ENCODE assay signal across 28 cellular contexts in the genomic region with DNA sequence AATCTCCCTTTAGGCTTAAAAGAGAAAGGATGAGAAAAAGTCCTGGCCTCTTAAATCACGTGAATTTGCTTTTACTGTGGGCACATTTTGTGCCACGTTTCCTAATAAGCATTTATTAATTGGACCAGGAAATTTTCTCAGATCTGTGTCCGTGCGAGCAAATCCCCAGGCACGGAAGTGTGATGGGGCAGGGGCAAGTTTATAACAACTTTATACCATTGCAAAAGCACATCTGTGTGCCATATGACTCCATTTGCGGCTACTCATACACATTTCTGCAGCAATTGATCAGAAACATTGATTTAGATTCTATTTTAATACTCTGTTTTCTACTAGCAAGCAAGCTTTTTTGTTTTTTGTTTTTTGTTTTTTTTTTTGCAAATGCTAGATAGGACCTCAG.
"Had no signal": no experiment of that assay in that cellular context is flagged by ENCODE, and none has a peak within 500 bp of the region (broad histone marks: within the 10 kb centered on the region; RNA-seq: fewer than 3 reads in every experiment).

No MANE protein-coding gene starts in this region.

- H3K9me3 Mint-ChIP-seq: activated CD4-positive, alpha-beta memory T cell treated with anti-CD3 and anti-CD28 coated beads for 36 hours; activated CD4-positive, alpha-beta T cell treated with anti-CD3 and anti-CD28 coated beads, Interleukin-2, amount 10 ng/mL, durations not matched to agents 24 days and 14 days; activated naive CD4-positive, alpha-beta T cell treated with anti-CD3 and anti-CD28 coated beads, Interleukin-2, amount 10 ng/mL, durations not matched to agents 7 days and 5 days; activated naive CD4-positive, alpha-beta T cell treated with anti-CD3 and anti-CD28 coated beads, Interleukin-2, amount 50 U/mL, for 72 hours; activated naive CD8-positive, alpha-beta T cell treated with anti-CD3 and anti-CD28 coated beads, Interleukin-2, amount 10 ng/mL, durations not matched to agents 7 days and 5 days; activated T-helper 1 cell treated with anti-CD3 and anti-CD28 coated beads, Interleukin-12 subunit alpha, Interleukin-12 subunit beta, Interleukin-2, Interleukin-4 antibody, amounts not matched to agents 30 ng/mL and 10 ng/mL and 1 ng/mL, durations not matched to agents 14 hours and 24 hours and 36 hours; central memory CD8-positive, alpha-beta T cell; dendritic cell treated with granulocyte-macrophage colony-stimulating factor and Interleukin-4, amounts not matched to agents 40 ng/mL and 50 ng/mL, for 4 days; endodermal cell had no signal

- H3K4me1 ChIP-seq: ascending aorta, gastroesophageal sphincter had no signal

- H3K36me3 Mint-ChIP-seq: activated CD4-positive, alpha-beta memory T cell treated with anti-CD3 and anti-CD28 coated beads for 36 hours; activated CD8-positive, alpha-beta memory T cell treated with anti-CD3 and anti-CD28 coated beads, Interleukin-2, amount 10 ng/mL, durations not matched to agents 7 days and 5 days; activated naive CD4-positive, alpha-beta T cell treated with anti-CD3 and anti-CD28 coated beads, Interleukin-2, amount 10 ng/mL, durations not matched to agents 7 days and 5 days; activated naive CD4-positive, alpha-beta T cell treated with anti-CD3 and anti-CD28 coated beads, Interleukin-2, amount 50 U/mL, for 72 hours; activated naive CD8-positive, alpha-beta T cell treated with anti-CD3 and anti-CD28 coated beads, Interleukin-2, amount 10 ng/mL, durations not matched to agents 7 days and 5 days had no signal

- H3K27me3 ChIP-seq: ascending aorta, brain microvascular endothelial cell had no signal

- DNase-seq: activated CD4-positive, alpha-beta memory T cell treated with anti-CD3 and anti-CD28 coated beads for 36 hours; activated CD4-positive, alpha-beta T cell treated with anti-CD3 and anti-CD28 coated beads for 36 hours; activated CD4-positive, alpha-beta T cell treated with anti-CD3 and anti-CD28 coated beads, Interleukin-2, amount 10 ng/mL, durations not matched to agents 24 days and 14 days; activated CD4-positive, CD25-positive, alpha-beta regulatory T cell; activated CD4-positive, CD25-positive, alpha-beta regulatory T cell treated with anti-CD3 and anti-CD28 coated beads, Interleukin-2, amount 50 U/mL, for 72 hours; activated CD8-positive, alpha-beta memory T cell treated with anti-CD3 and anti-CD28 coated beads, Interleukin-2, amount 10 ng/mL, durations not matched to agents 7 days and 5 days; activated CD8-positive, alpha-beta memory T cell treated with anti-CD3 and anti-CD28 coated beads, Interleukin-2, amount 50 U/mL, for 4 hours; activated CD8-positive, alpha-beta T cell treated with anti-CD3 and anti-CD28 coated beads, Interleukin-2, amount 10 ng/mL, durations not matched to agents 7 days and 5 days; activated gamma-delta T cell; activated naive CD4-positive, alpha-beta T cell; activated naive CD4-positive, alpha-beta T cell treated with anti-CD3 and anti-CD28 coated beads, Interleukin-2, amount 10 ng/mL, durations not matched to agents 7 days and 5 days; activated naive CD8-positive, alpha-beta T cell treated with anti-CD3 and anti-CD28 coated beads, Interleukin-2, amount 10 ng/mL, durations not matched to agents 7 days and 5 days; activated T-cell treated with anti-CD3 and anti-CD28 coated beads, Interleukin-2, amount 50 U/mL, for 1 hour; activated T-cell treated with anti-CD3 and anti-CD28 coated beads, Interleukin-2, amount 50 U/mL, for 48 hours; brain microvascular endothelial cell; effector memory CD4-positive, alpha-beta T cell; endodermal cell; foreskin melanocyte; T-helper 2 cell had no signal

- H3K9me3 ChIP-seq: ascending aorta, gastroesophageal sphincter had no signal

- H3K36me3 ChIP-seq: ascending aorta, brain microvascular endothelial cell, gastroesophageal sphincter had no signal

- ATAC-seq: activated CD4-positive, alpha-beta T cell treated with anti-CD3 and anti-CD28 coated beads for 36 hours; activated CD8-positive, alpha-beta memory T cell treated with anti-CD3 and anti-CD28 coated beads, Interleukin-2, amount 10 ng/mL, durations not matched to agents 7 days and 5 days; activated CD8-positive, alpha-beta T cell treated with anti-CD3 and anti-CD28 coated beads, Interleukin-2, amount 10 ng/mL, durations not matched to agents 7 days and 5 days; activated naive CD4-positive, alpha-beta T cell treated with anti-CD3 and anti-CD28 coated beads, Interleukin-2, amount 50 U/mL, for 72 hours; esophagus mucosa; gastroesophageal sphincter had no signal

- H3K4me3 ChIP-seq: ascending aorta, coronary artery, dorsolateral prefrontal cortex, gastroesophageal sphincter had no signal

- H3K27me3 Mint-ChIP-seq: activated CD4-positive, alpha-beta memory T cell treated with anti-CD3 and anti-CD28 coated beads for 36 hours; activated CD4-positive, alpha-beta T cell treated with anti-CD3 and anti-CD28 coated beads, Interleukin-2, amount 10 ng/mL, durations not matched to agents 24 days and 14 days; activated CD8-positive, alpha-beta memory T cell treated with anti-CD3 and anti-CD28 coated beads, Interleukin-2, amount 10 ng/mL, durations not matched to agents 7 days and 5 days; activated naive CD4-positive, alpha-beta T cell treated with anti-CD3 and anti-CD28 coated beads, Interleukin-2, amount 10 ng/mL, durations not matched to agents 7 days and 5 days; activated naive CD8-positive, alpha-beta T cell treated with anti-CD3 and anti-CD28 coated beads, Interleukin-2, amount 10 ng/mL, durations not matched to agents 7 days and 5 days; dendritic cell treated with granulocyte-macrophage colony-stimulating factor and Interleukin-4, amounts not matched to agents 40 ng/mL and 50 ng/mL, for 4 days had no signal

- H3K4me1 Mint-ChIP-seq: activated CD4-positive, alpha-beta T cell treated with anti-CD3 and anti-CD28 coated beads for 36 hours; activated CD4-positive, alpha-beta T cell treated with anti-CD3 and anti-CD28 coated beads, Interleukin-2, amount 10 ng/mL, durations not matched to agents 24 days and 14 days; activated CD8-positive, alpha-beta memory T cell treated with anti-CD3 and anti-CD28 coated beads, Interleukin-2, amount 10 ng/mL, durations not matched to agents 7 days and 5 days; activated naive CD4-positive, alpha-beta T cell treated with anti-CD3 and anti-CD28 coated beads, Interleukin-2, amount 10 ng/mL, durations not matched to agents 7 days and 5 days; activated naive CD8-positive, alpha-beta T cell treated with anti-CD3 and anti-CD28 coated beads, Interleukin-2, amount 10 ng/mL, durations not matched to agents 7 days and 5 days; central memory CD8-positive, alpha-beta T cell; endodermal cell had no signal

- H3K4me3 Mint-ChIP-seq: activated CD4-positive, alpha-beta memory T cell treated with anti-CD3 and anti-CD28 coated beads for 36 hours; activated CD4-positive, alpha-beta T cell treated with anti-CD3 and anti-CD28 coated beads for 36 hours; activated CD4-positive, alpha-beta T cell treated with anti-CD3 and anti-CD28 coated beads, Interleukin-2, amount 10 ng/mL, durations not matched to agents 24 days and 14 days; activated CD8-positive, alpha-beta memory T cell treated with anti-CD3 and anti-CD28 coated beads, Interleukin-2, amount 10 ng/mL, durations not matched to agents 7 days and 5 days; activated CD8-positive, alpha-beta T cell treated with anti-CD3 and anti-CD28 coated beads, Interleukin-2, amount 10 ng/mL, durations not matched to agents 7 days and 5 days; activated naive CD4-positive, alpha-beta T cell treated with anti-CD3 and anti-CD28 coated beads, Interleukin-2, amount 10 ng/mL, durations not matched to agents 7 days and 5 days; activated naive CD8-positive, alpha-beta T cell treated with anti-CD3 and anti-CD28 coated beads, Interleukin-2, amount 10 ng/mL, durations not matched to agents 7 days and 5 days; activated T-helper 1 cell treated with anti-CD3 and anti-CD28 coated beads, Interleukin-12 subunit alpha, Interleukin-12 subunit beta, Interleukin-2, Interleukin-4 antibody, amounts not matched to agents 30 ng/mL and 10 ng/mL and 1 ng/mL, durations not matched to agents 14 hours and 24 hours and 36 hours; central memory CD8-positive, alpha-beta T cell; dendritic cell treated with granulocyte-macrophage colony-stimulating factor and Interleukin-4, amounts not matched to agents 40 ng/mL and 50 ng/mL, for 4 days; endodermal cell had no signal

- H3K27ac ChIP-seq: ascending aorta, brain microvascular endothelial cell, coronary artery, dorsolateral prefrontal cortex, gastroesophageal sphincter had no signal

- H3K27ac Mint-ChIP-seq: activated CD4-positive, alpha-beta memory T cell treated with anti-CD3 and anti-CD28 coated beads for 36 hours; activated CD4-positive, alpha-beta T cell treated with anti-CD3 and anti-CD28 coated beads for 36 hours; activated CD4-positive, alpha-beta T cell treated with anti-CD3 and anti-CD28 coated beads, Interleukin-2, amount 10 ng/mL, durations not matched to agents 24 days and 14 days; activated CD8-positive, alpha-beta memory T cell treated with anti-CD3 and anti-CD28 coated beads, Interleukin-2, amount 10 ng/mL, durations not matched to agents 7 days and 5 days; activated CD8-positive, alpha-beta T cell treated with anti-CD3 and anti-CD28 coated beads, Interleukin-2, amount 10 ng/mL, durations not matched to agents 7 days and 5 days; activated naive CD4-positive, alpha-beta T cell treated with anti-CD3 and anti-CD28 coated beads, Interleukin-2, amount 10 ng/mL, durations not matched to agents 7 days and 5 days; activated naive CD4-positive, alpha-beta T cell treated with anti-CD3 and anti-CD28 coated beads, Interleukin-2, amount 50 U/mL, for 72 hours; activated naive CD8-positive, alpha-beta T cell treated with anti-CD3 and anti-CD28 coated beads, Interleukin-2, amount 10 ng/mL, durations not matched to agents 7 days and 5 days; activated T-helper 1 cell treated with anti-CD3 and anti-CD28 coated beads, Interleukin-12 subunit alpha, Interleukin-12 subunit beta, Interleukin-2, Interleukin-4 antibody, amounts not matched to agents 30 ng/mL and 10 ng/mL and 1 ng/mL, durations not matched to agents 14 hours and 24 hours and 36 hours; dendritic cell treated with granulocyte-macrophage colony-stimulating factor and Interleukin-4, amounts not matched to agents 40 ng/mL and 50 ng/mL, for 4 days; endodermal cell had no signal
